In the genomic region with DNA sequence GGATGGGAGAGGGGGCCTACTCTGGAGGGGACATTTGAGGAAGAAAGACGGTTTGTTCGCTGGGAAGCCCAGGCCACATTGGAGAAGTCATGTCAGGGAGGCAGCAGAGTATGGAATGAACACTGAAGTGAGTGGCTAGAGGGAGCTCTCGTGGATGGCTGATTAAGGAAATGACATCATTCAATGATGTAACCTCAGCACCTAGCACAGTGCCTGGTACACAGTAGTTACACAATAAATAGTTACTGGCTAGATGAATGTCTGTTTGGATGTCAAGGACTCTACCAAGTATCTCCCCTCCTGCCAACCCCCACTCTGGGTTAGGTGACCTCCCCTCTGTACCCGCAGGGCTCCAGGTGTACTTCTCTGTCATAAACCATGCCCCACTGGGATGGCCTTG, we compare ENCODE assay signal across 35 cellular contexts.
"Had no signal": no experiment of that assay in that cellular context is flagged by ENCODE, and none has a peak within 500 bp of the region (broad histone marks: within the 10 kb centered on the region; RNA-seq: fewer than 3 reads in every experiment).

No MANE protein-coding gene starts in this region.

- H3K4me1 Mint-ChIP-seq: activated CD4-positive, alpha-beta T cell treated with anti-CD3 and anti-CD28 coated beads, Interleukin-2, amount 10 ng/mL, durations not matched to agents 24 days and 14 days; activated naive CD4-positive, alpha-beta T cell treated with anti-CD3 and anti-CD28 coated beads, Interleukin-2, amount 10 ng/mL, durations not matched to agents 7 days and 5 days; activated naive CD8-positive, alpha-beta T cell treated with anti-CD3 and anti-CD28 coated beads, Interleukin-2, amount 10 ng/mL, durations not matched to agents 7 days and 5 days; naive B cell; stimulated activated memory B cell treated with anti-CD40 and anti-IgM and Interleukin-4, amounts not matched to agents 10 μg/mL and 1 μg/mL and 100 μg/mL, for 72 hours had no signal

- H3K27me3 ChIP-seq: ascending aorta, cardiac muscle cell, dorsolateral prefrontal cortex, gastroesophageal sphincter, neutrophil, ovary, sigmoid colon, suprapubic skin, tibial artery had no signal

- H3K4me2 ChIP-seq: smooth muscle cell had no signal

- H3K4me3 ChIP-seq: ascending aorta, cardiac muscle cell, coronary artery, dorsolateral prefrontal cortex, gastroesophageal sphincter, ovary, prostate gland, sigmoid colon, smooth muscle cell, suprapubic skin, tibial artery had no signal

- H3K4me1 ChIP-seq: ascending aorta, gastroesophageal sphincter, prostate gland, suprapubic skin, tibial artery had no signal

- H3K9me3 ChIP-seq: ascending aorta, gastroesophageal sphincter, neutrophil, ovary, prostate gland, sigmoid colon, suprapubic skin, tibial artery had no signal

- H3K4me3 Mint-ChIP-seq: activated CD4-positive, alpha-beta memory T cell treated with anti-CD3 and anti-CD28 coated beads for 36 hours; activated CD4-positive, alpha-beta T cell treated with anti-CD3 and anti-CD28 coated beads, Interleukin-2, amount 10 ng/mL, durations not matched to agents 24 days and 14 days; activated naive CD4-positive, alpha-beta T cell treated with anti-CD3 and anti-CD28 coated beads, Interleukin-2, amount 10 ng/mL, durations not matched to agents 7 days and 5 days; activated naive CD8-positive, alpha-beta T cell treated with anti-CD3 and anti-CD28 coated beads, Interleukin-2, amount 10 ng/mL, durations not matched to agents 7 days and 5 days; activated T-helper 1 cell treated with anti-CD3 and anti-CD28 coated beads, Interleukin-12 subunit alpha, Interleukin-12 subunit beta, Interleukin-2, Interleukin-4 antibody, amounts not matched to agents 30 ng/mL and 10 ng/mL and 1 ng/mL, durations not matched to agents 14 hours and 24 hours and 36 hours; brain; naive B cell; nephron progenitor cell; stimulated activated memory B cell treated with anti-CD40 and anti-IgM and Interleukin-4, amounts not matched to agents 10 μg/mL and 1 μg/mL and 100 μg/mL, for 72 hours had no signal

- DNase-seq: activated CD4-positive, alpha-beta memory T cell treated with anti-CD3 and anti-CD28 coated beads for 36 hours; activated CD4-positive, alpha-beta T cell treated with anti-CD3 and anti-CD28 coated beads, Interleukin-2, amount 10 ng/mL, durations not matched to agents 24 days and 14 days; activated CD4-positive, CD25-positive, alpha-beta regulatory T cell treated with anti-CD3 and anti-CD28 coated beads, Interleukin-2, amount 50 U/mL, for 72 hours; activated CD8-positive, alpha-beta memory T cell treated with anti-CD3 and anti-CD28 coated beads, Interleukin-2, amount 50 U/mL, for 4 hours; activated gamma-delta T cell; activated naive CD4-positive, alpha-beta T cell treated with anti-CD3 and anti-CD28 coated beads, Interleukin-2, amount 10 ng/mL, durations not matched to agents 7 days and 5 days; activated naive CD8-positive, alpha-beta T cell treated with anti-CD3 and anti-CD28 coated beads, Interleukin-2, amount 10 ng/mL, durations not matched to agents 7 days and 5 days; activated T-cell treated with anti-CD3 and anti-CD28 coated beads, Interleukin-2, amount 50 U/mL, for 1 hour; dorsolateral prefrontal cortex; effector memory CD4-positive, alpha-beta T cell; hippocampal formation; left colon; mammary epithelial cell; naive B cell; nephron progenitor cell; ovary; retina; sigmoid colon; stimulated activated CD4-positive, alpha-beta T cell treated with anti-CD3 and anti-CD28 coated beads, Interleukin-1b, Interleukin-23, amount 100 ng/mL, for 48 hours; stimulated activated CD4-positive, alpha-beta T cell treated with anti-CD3 and anti-CD28 coated beads, Interleukin-4, amount 100 ng/mL, for 4 hours; stimulated activated CD8-positive, alpha-beta memory T cell treated with anti-CD3 and anti-CD28 coated beads, Interleukin-4, amount 100 ng/mL, for 48 hours; T1000; tibial artery had no signal

- FAIRE-seq: keratinocyte had no signal

- H3K27ac Mint-ChIP-seq: activated CD4-positive, alpha-beta memory T cell treated with anti-CD3 and anti-CD28 coated beads for 36 hours; activated CD4-positive, alpha-beta T cell treated with anti-CD3 and anti-CD28 coated beads, Interleukin-2, amount 10 ng/mL, durations not matched to agents 24 days and 14 days; activated naive CD4-positive, alpha-beta T cell treated with anti-CD3 and anti-CD28 coated beads, Interleukin-2, amount 10 ng/mL, durations not matched to agents 7 days and 5 days; activated naive CD8-positive, alpha-beta T cell treated with anti-CD3 and anti-CD28 coated beads, Interleukin-2, amount 10 ng/mL, durations not matched to agents 7 days and 5 days; activated T-helper 1 cell treated with anti-CD3 and anti-CD28 coated beads, Interleukin-12 subunit alpha, Interleukin-12 subunit beta, Interleukin-2, Interleukin-4 antibody, amounts not matched to agents 30 ng/mL and 10 ng/mL and 1 ng/mL, durations not matched to agents 14 hours and 24 hours and 36 hours; brain; naive B cell; nephron progenitor cell; stimulated activated memory B cell treated with anti-CD40 and anti-IgM and Interleukin-4, amounts not matched to agents 10 μg/mL and 1 μg/mL and 100 μg/mL, for 72 hours had no signal

- H3K27me3 Mint-ChIP-seq: activated CD4-positive, alpha-beta T cell treated with anti-CD3 and anti-CD28 coated beads, Interleukin-2, amount 10 ng/mL, durations not matched to agents 24 days and 14 days; activated naive CD4-positive, alpha-beta T cell treated with anti-CD3 and anti-CD28 coated beads, Interleukin-2, amount 10 ng/mL, durations not matched to agents 7 days and 5 days had no signal

- H3K36me3 Mint-ChIP-seq: activated CD4-positive, alpha-beta memory T cell treated with anti-CD3 and anti-CD28 coated beads for 36 hours; activated naive CD4-positive, alpha-beta T cell treated with anti-CD3 and anti-CD28 coated beads, Interleukin-2, amount 10 ng/mL, durations not matched to agents 7 days and 5 days; activated naive CD8-positive, alpha-beta T cell treated with anti-CD3 and anti-CD28 coated beads, Interleukin-2, amount 10 ng/mL, durations not matched to agents 7 days and 5 days; brain; naive B cell; stimulated activated memory B cell treated with anti-CD40 and anti-IgM and Interleukin-4, amounts not matched to agents 10 μg/mL and 1 μg/mL and 100 μg/mL, for 72 hours had no signal

- H3K27ac ChIP-seq: ascending aorta, cardiac muscle cell, coronary artery, dorsolateral prefrontal cortex, gastroesophageal sphincter, neutrophil, ovary, prostate gland, sigmoid colon, suprapubic skin, tibial artery had no signal

- H3K9me3 Mint-ChIP-seq: activated CD4-positive, alpha-beta memory T cell treated with anti-CD3 and anti-CD28 coated beads for 36 hours; activated naive CD4-positive, alpha-beta T cell treated with anti-CD3 and anti-CD28 coated beads, Interleukin-2, amount 10 ng/mL, durations not matched to agents 7 days and 5 days; activated naive CD8-positive, alpha-beta T cell treated with anti-CD3 and anti-CD28 coated beads, Interleukin-2, amount 10 ng/mL, durations not matched to agents 7 days and 5 days; activated T-helper 1 cell treated with anti-CD3 and anti-CD28 coated beads, Interleukin-12 subunit alpha, Interleukin-12 subunit beta, Interleukin-2, Interleukin-4 antibody, amounts not matched to agents 30 ng/mL and 10 ng/mL and 1 ng/mL, durations not matched to agents 14 hours and 24 hours and 36 hours; brain; nephron progenitor cell had no signal

- H3K36me3 ChIP-seq: ascending aorta, cardiac muscle cell, gastroesophageal sphincter, neutrophil, ovary, prostate gland, sigmoid colon, suprapubic skin, tibial artery had no signal
